Comparison of ENCODE assay signal across 9 cellular contexts in the genomic region with DNA sequence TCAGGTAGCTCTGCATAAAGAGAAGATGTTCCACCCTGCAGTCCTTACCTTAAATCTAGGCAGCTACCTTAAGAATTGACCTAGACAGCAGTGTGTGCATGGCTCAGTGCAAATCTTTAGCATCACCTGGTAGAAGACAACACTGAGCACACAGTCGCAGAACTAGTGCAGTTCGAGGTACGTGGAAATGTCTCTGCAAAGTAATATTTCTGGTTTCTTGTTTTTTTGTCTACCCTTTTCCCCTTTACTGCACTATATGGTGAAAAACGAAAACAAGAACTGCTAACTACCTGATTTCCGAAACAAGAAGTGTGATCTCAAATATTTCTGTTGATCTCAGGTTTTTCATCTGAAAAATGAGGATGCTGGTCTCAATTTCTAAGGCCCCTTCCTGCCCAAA.
A peak's percentile ranks its signal among the peaks of the same experiment; 100 is the strongest.
DNase-seq lines count a peak whose midpoint lies in the region; ATAC-seq and TF ChIP-seq lines count a peak whose summit lies in the region.
"Had no signal": no experiment of that assay in that cellular context is flagged by ENCODE, and none has a peak within 500 bp of the region (broad histone marks: within the 10 kb centered on the region; RNA-seq: fewer than 3 reads in every experiment).

No MANE protein-coding gene starts in this region.

- TF ChIP-seq CTCF in MM.1S (IDR thresholded peaks at IDR 0.05; ENCODE audit: low read length) (no peak), colonic mucosa (IDR thresholded peaks at IDR 0.05) (no peak)

- peak overlapping the region; percentile 52; the same call in 1 of the 2 replicates for H3K9ac ChIP-seq in MM.1S (ENCODE audit: low read length)
- H3K9ac ChIP-seq in colonic mucosa (ENCODE audit: low read depth in 2 of 2, low read length in 2 of 2), result no peak overlapping the region

- no peaks in the 10 kb centered on the region for H3K27me3 ChIP-seq in MM.1S (replicated peaks; ENCODE audit: insufficient read depth, low read length)
- H3K27me3 ChIP-seq in colonic mucosa, result no peaks in the 10 kb centered on the region

- H3K9me3 Mint-ChIP-seq in stimulated activated memory B cell treated with anti-CD40 and anti-IgM and Interleukin-4, amounts not matched to agents 10 μg/mL and 1 μg/mL and 100 μg/mL, for 72 hours, result no peaks in the 10 kb centered on the region

- H3K36me3 ChIP-seq in MM.1S (replicated peaks; ENCODE audit: insufficient read depth, low read length), result no peaks in the 10 kb centered on the region
- H3K36me3 ChIP-seq in colonic mucosa, result no peaks in the 10 kb centered on the region

- H3K9me2 ChIP-seq in MM.1S (replicated peaks; ENCODE audit: insufficient read depth, low read length), result no peaks in the 10 kb centered on the region

- H3K4me1 ChIP-seq in MM.1S (ENCODE audit: low read length) (peaks cover 53% of the 10 kb centered on the region), colonic mucosa (peaks cover 12% of the 10 kb centered on the region)

- H3K27ac ChIP-seq in MM.1S (ENCODE audit: low read length) (peak overlapping the region; percentile 89), colonic mucosa (peak overlapping the region; percentile 78)

- peak; percentile 32 for ATAC-seq in GM18511 (IDR thresholded peaks at IDR 0.05; ENCODE audit: unreplicated experiment)
- peak; percentile 64 for ATAC-seq in stimulated activated memory B cell treated with anti-CD40 and anti-IgM and Interleukin-4, amounts not matched to agents 10 μg/mL and 1 μg/mL and 100 μg/mL, for 72 hours

- H3K9me3 ChIP-seq in MM.1S (replicated peaks; ENCODE audit: insufficient read depth, low read length) (no peaks in the 10 kb centered on the region), colonic mucosa (no peaks in the 10 kb centered on the region)

- H4K20me1 ChIP-seq in MM.1S (ENCODE audit: insufficient read depth, low read length), result no peaks in the 10 kb centered on the region

- DNase-seq in MM.1S, result peak; percentile 72
- DNase-seq in colonic mucosa, result no peak
- no peak for DNase-seq in cerebellar nuclear complex (lab: John Stamatoyannopoulos, UW)
- no peak for DNase-seq in SKM-1 (lab: John Stamatoyannopoulos, UW; ENCODE audit: unreplicated experiment)
- no peak for DNase-seq in stimulated activated CD4-positive, alpha-beta T cell treated with anti-CD3 and anti-CD28 coated beads, Interleukin-4, amount 100 ng/mL, for 24 hours
- DNase-seq: left colon, NCI-H2029 treated with DMSO at 0.1 percent for 48 hours had no signal

- H3K4me1 Mint-ChIP-seq in stimulated activated memory B cell treated with anti-CD40 and anti-IgM and Interleukin-4, amounts not matched to agents 10 μg/mL and 1 μg/mL and 100 μg/mL, for 72 hours, result peaks cover 97% of the 10 kb centered on the region

- peak overlapping the region; percentile 99 for H3K27ac Mint-ChIP-seq in stimulated activated memory B cell treated with anti-CD40 and anti-IgM and Interleukin-4, amounts not matched to agents 10 μg/mL and 1 μg/mL and 100 μg/mL, for 72 hours

- H3K36me3 Mint-ChIP-seq in stimulated activated memory B cell treated with anti-CD40 and anti-IgM and Interleukin-4, amounts not matched to agents 10 μg/mL and 1 μg/mL and 100 μg/mL, for 72 hours, result peaks cover 31% of the 10 kb centered on the region

- peak overlapping the region; percentile 51 for H3K4me3 ChIP-seq in MM.1S (ENCODE audit: low read length)
- H3K4me3 ChIP-seq in colonic mucosa, result no peak overlapping the region

- H3F3A ChIP-seq in MM.1S (ENCODE audit: insufficient read depth, low read length), result peaks cover 24% of the 10 kb centered on the region

- peaks cover 42% of the 10 kb centered on the region for H3K79me2 ChIP-seq in MM.1S (ENCODE audit: low read length)

- H3K4me3 Mint-ChIP-seq in stimulated activated memory B cell treated with anti-CD40 and anti-IgM and Interleukin-4, amounts not matched to agents 10 μg/mL and 1 μg/mL and 100 μg/mL, for 72 hours, result peak overlapping the region; percentile 77

- H2AFZ ChIP-seq in MM.1S (ENCODE audit: low read length), result peak overlapping the region; percentile 38; the same call in 1 of the 2 replicates

- intact Hi-C loops in colonic mucosa (cut with DNase I), result loop anchor here (5.0 kb wide), 1 partner anchor 80 kb away; no protein-coding TSS in a partner anchor

- H3K4me2 ChIP-seq in MM.1S (ENCODE audit: low read depth, low read length), result peak overlapping the region; percentile 96

- H3K27me3 Mint-ChIP-seq in stimulated activated memory B cell treated with anti-CD40 and anti-IgM and Interleukin-4, amounts not matched to agents 10 μg/mL and 1 μg/mL and 100 μg/mL, for 72 hours, result no peaks in the 10 kb centered on the region
